In the genomic region with DNA sequence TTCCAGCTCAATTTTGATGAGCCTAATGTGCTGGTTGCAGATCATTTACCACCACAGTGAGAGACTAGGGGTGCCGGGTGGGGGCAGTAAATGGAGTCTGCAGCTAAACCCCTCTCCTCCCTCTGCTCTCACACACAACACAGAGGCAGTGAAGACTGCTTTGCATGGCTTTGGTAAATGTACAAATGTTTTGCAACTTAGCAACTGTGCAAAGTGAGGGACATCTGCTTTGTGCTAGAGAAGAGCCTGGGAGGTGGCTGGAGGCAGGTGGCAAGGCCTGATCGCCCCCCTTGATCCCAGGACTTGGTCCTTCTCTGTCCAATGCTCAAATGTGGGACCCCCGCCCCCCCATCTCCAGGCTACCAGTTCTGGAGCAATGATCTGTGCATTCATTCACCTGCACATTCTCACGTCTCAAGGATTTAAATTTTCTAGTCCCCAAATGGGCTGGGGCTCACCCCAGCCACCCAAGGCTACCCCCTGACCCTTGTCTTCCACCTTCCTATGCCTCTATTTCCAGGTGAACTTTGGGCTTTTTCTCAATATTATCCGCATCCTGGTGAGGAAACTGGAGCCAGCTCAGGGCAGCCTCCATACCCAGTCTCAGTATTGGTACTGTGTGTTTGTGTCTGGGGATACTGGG, we compare ENCODE assay signal across 22 cellular contexts. TPM values are rescaled to one million over a fixed set of nuclear protein-coding genes. Genes with fewer than 3 reads are reported as not detected.
A peak's percentile ranks its signal among the peaks of the same experiment; 100 is the strongest.
DNase-seq lines count a peak whose midpoint lies in the region; ATAC-seq and TF ChIP-seq lines count a peak whose summit lies in the region.
"Had no signal": no experiment of that assay in that cellular context is flagged by ENCODE, and none has a peak within 500 bp of the region (broad histone marks: within the 10 kb centered on the region; RNA-seq: fewer than 3 reads in every experiment).

No MANE protein-coding gene starts in this region.

- H3K4me3 Mint-ChIP-seq in T-helper 1 cell treated with Interleukin-12 subunit alpha and Interleukin-12 subunit beta and Interleukin-4 antibody, amounts not matched to agents 30 μg/mL and 1 μg/mL, for 36 hours, result no peak overlapping the region
- H3K4me3 Mint-ChIP-seq in stimulated activated naive B cell treated with anti-CD40 and anti-IgM and Interleukin-4, amounts not matched to agents 10 μg/mL and 1 μg/mL and 100 μg/mL, for 72 hours, result no peak overlapping the region
- no peak overlapping the region for H3K4me3 Mint-ChIP-seq in naive thymus-derived CD8-positive, alpha-beta T cell
- H3K4me3 Mint-ChIP-seq: activated CD8-positive, alpha-beta T cell treated with anti-CD3 and anti-CD28 coated beads, Interleukin-2, amount 10 ng/mL, durations not matched to agents 7 days and 5 days; activated T-helper 17 cell treated with anti-CD3 and anti-CD28 coated beads, Interleukin-2, amount 50 U/mL, for 72 hours; memory B cell; nephron; stimulated activated naive CD8-positive, alpha-beta T cell treated with anti-CD3 and anti-CD28 coated beads, Interleukin-15, Interleukin-2, amounts not matched to agents 100 ng/mL and 50 ng/mL, for 24 hours; T-cell had no signal

- H2BK12ac ChIP-seq in neuronal stem cell (ENCODE audit: low read length), result no peak overlapping the region

- H2AFZ ChIP-seq in PC-9 (no peak overlapping the region), neuronal stem cell (ENCODE audit: low read length) (no peak overlapping the region)

- H3K14ac ChIP-seq in neuronal stem cell (ENCODE audit: low read length), result no peak overlapping the region

- H3K79me1 ChIP-seq in neuronal stem cell (ENCODE audit: low read depth, low read length), result no peaks in the 10 kb centered on the region

- no peaks in the 10 kb centered on the region for H3F3A ChIP-seq in PC-9 (ENCODE audit: insufficient read depth, low read depth)

- no peak overlapping the region for H3K9ac ChIP-seq in neuronal stem cell (ENCODE audit: low read depth, low read length, poor library complexity)

- no peak overlapping the region for H4K91ac ChIP-seq in neuronal stem cell (ENCODE audit: low read depth, low read length, poor library complexity)

- CTCF ChIA-PET in PC-9 (lab: Charles Lee), result no interaction called here

- H3K4me2 ChIP-seq in PC-9 (no peak overlapping the region), neuronal stem cell (ENCODE audit: insufficient read depth, low read length, poor library complexity, severe bottlenecking) (no peak overlapping the region)

- H3K9me3 ChIP-seq in PC-9 (ENCODE audit: insufficient read depth, low read depth), result no peaks in the 10 kb centered on the region
- H3K9me3 ChIP-seq in neuronal stem cell (replicated peaks in 1 of 2; ENCODE audit: control insufficient read depth in 2 of 2, insufficient read depth in 1 of 2, low read depth in 1 of 2, low read length in 2 of 2), result no peaks in the 10 kb centered on the region

- H3K4me3 ChIP-seq in PC-9 (no peak overlapping the region), neuronal stem cell (ENCODE audit: low read length in 2 of 2) (no peak overlapping the region)

- H3K9me3 Mint-ChIP-seq in T-helper 1 cell treated with Interleukin-12 subunit alpha and Interleukin-12 subunit beta and Interleukin-4 antibody, amounts not matched to agents 30 μg/mL and 1 μg/mL, for 36 hours, result no peaks in the 10 kb centered on the region
- no peaks in the 10 kb centered on the region for H3K9me3 Mint-ChIP-seq in stimulated activated naive B cell treated with anti-CD40 and anti-IgM and Interleukin-4, amounts not matched to agents 10 μg/mL and 1 μg/mL and 100 μg/mL, for 72 hours
- H3K9me3 Mint-ChIP-seq in naive thymus-derived CD8-positive, alpha-beta T cell, result peaks cover 0 to 2% (median 0%) of the 10 kb centered on the region in 9 donors
- H3K9me3 Mint-ChIP-seq: activated T-helper 17 cell treated with anti-CD3 and anti-CD28 coated beads, Interleukin-2, amount 50 U/mL, for 72 hours; memory B cell; nephron; stimulated activated naive CD8-positive, alpha-beta T cell treated with anti-CD3 and anti-CD28 coated beads, Interleukin-15, Interleukin-2, amounts not matched to agents 100 ng/mL and 50 ng/mL, for 24 hours; T-cell had no signal

- no peak overlapping the region for H3K23ac ChIP-seq in neuronal stem cell (ENCODE audit: low read depth, low read length, poor library complexity)

- WGBS in neuronal stem cell (ENCODE audit: extremely low coverage in 2 of 2, insufficient read length in 2 of 2, insufficient replicate concordance in 1 of 2), 2 donors, result no CpG with 5 or more reads among the region's 5 CpGs

- H3K27me3 ChIP-seq in PC-9 (ENCODE audit: insufficient read depth, low read depth) (peaks cover 41% of the 10 kb centered on the region), neuronal stem cell (ENCODE audit: control insufficient read depth in 3 of 3, insufficient read depth in 3 of 3, low read depth in 1 of 3, low read length in 3 of 3) (no peaks in the 10 kb centered on the region)

- H3K27ac Mint-ChIP-seq in T-helper 1 cell treated with Interleukin-12 subunit alpha and Interleukin-12 subunit beta and Interleukin-4 antibody, amounts not matched to agents 30 μg/mL and 1 μg/mL, for 36 hours, result peak overlapping the region; percentile 32
- peak overlapping the region; percentile 37 for H3K27ac Mint-ChIP-seq in stimulated activated naive B cell treated with anti-CD40 and anti-IgM and Interleukin-4, amounts not matched to agents 10 μg/mL and 1 μg/mL and 100 μg/mL, for 72 hours
- no peak overlapping the region for H3K27ac Mint-ChIP-seq in naive thymus-derived CD8-positive, alpha-beta T cell
- H3K27ac Mint-ChIP-seq: activated CD8-positive, alpha-beta T cell treated with anti-CD3 and anti-CD28 coated beads, Interleukin-2, amount 10 ng/mL, durations not matched to agents 7 days and 5 days; nephron; stimulated activated naive CD8-positive, alpha-beta T cell treated with anti-CD3 and anti-CD28 coated beads, Interleukin-15, Interleukin-2, amounts not matched to agents 100 ng/mL and 50 ng/mL, for 24 hours; T-cell had no signal

- no peak overlapping the region for H2BK120ac ChIP-seq in neuronal stem cell (ENCODE audit: low read depth, low read length)

- H2BK5ac ChIP-seq in neuronal stem cell (ENCODE audit: low read length), result no peak overlapping the region

- no peaks in the 10 kb centered on the region for H3K36me3 ChIP-seq in PC-9 (ENCODE audit: low read depth)
- no peaks in the 10 kb centered on the region for H3K36me3 ChIP-seq in neuronal stem cell (replicated peaks in 1 of 2; ENCODE audit: control insufficient read depth in 2 of 2, insufficient read depth in 2 of 2, low read length in 2 of 2)
- H3K36me3 ChIP-seq: WERI-Rb-1 had no signal

- no peaks in the 10 kb centered on the region for H4K20me1 ChIP-seq in PC-9 (ENCODE audit: insufficient read depth)

- H3K4me1 ChIP-seq in PC-9 (replicated peaks; ENCODE audit: insufficient read depth), result no peaks in the 10 kb centered on the region
- H3K4me1 ChIP-seq in neuronal stem cell (ENCODE audit: control insufficient read depth in 2 of 2, insufficient read depth in 1 of 2, low read depth in 1 of 2, low read length in 2 of 2), result peaks cover 0 to 9% of the 10 kb centered on the region in 2 donors

- H3K9me2 ChIP-seq in PC-9 (ENCODE audit: insufficient read depth), result no peaks in the 10 kb centered on the region

- H3K79me2 ChIP-seq in PC-9 (ENCODE audit: low read depth), result no peaks in the 10 kb centered on the region

- no peak overlapping the region for H2BK15ac ChIP-seq in neuronal stem cell (ENCODE audit: low read length)

- H3K27ac ChIP-seq in PC-9 (no peak overlapping the region), neuronal stem cell (replicated peaks; ENCODE audit: low read length) (no peak overlapping the region)
- H3K27ac ChIP-seq: C4-2B, WERI-Rb-1 had no signal

- no peak overlapping the region for H3K4ac ChIP-seq in neuronal stem cell (ENCODE audit: low read length)

- H3K4me1 Mint-ChIP-seq in T-helper 1 cell treated with Interleukin-12 subunit alpha and Interleukin-12 subunit beta and Interleukin-4 antibody, amounts not matched to agents 30 μg/mL and 1 μg/mL, for 36 hours (ENCODE audit: low read depth), result peaks cover 13% of the 10 kb centered on the region
- peaks cover 11% of the 10 kb centered on the region in 2 donors for H3K4me1 Mint-ChIP-seq in stimulated activated naive B cell treated with anti-CD40 and anti-IgM and Interleukin-4, amounts not matched to agents 10 μg/mL and 1 μg/mL and 100 μg/mL, for 72 hours
- H3K4me1 Mint-ChIP-seq in naive thymus-derived CD8-positive, alpha-beta T cell, result no peaks in the 10 kb centered on the region
- H3K4me1 Mint-ChIP-seq: activated T-helper 17 cell treated with anti-CD3 and anti-CD28 coated beads, Interleukin-2, amount 50 U/mL, for 72 hours; nephron had no signal

- H2AK5ac ChIP-seq in neuronal stem cell (ENCODE audit: low read depth, low read length), result no peak overlapping the region

- H4K8ac ChIP-seq in neuronal stem cell (ENCODE audit: low read depth, low read length), result no peak overlapping the region

- H3K36me3 Mint-ChIP-seq in T-helper 1 cell treated with Interleukin-12 subunit alpha and Interleukin-12 subunit beta and Interleukin-4 antibody, amounts not matched to agents 30 μg/mL and 1 μg/mL, for 36 hours (ENCODE audit: low read depth), result no peaks in the 10 kb centered on the region
- no peaks in the 10 kb centered on the region for H3K36me3 Mint-ChIP-seq in stimulated activated naive B cell treated with anti-CD40 and anti-IgM and Interleukin-4, amounts not matched to agents 10 μg/mL and 1 μg/mL and 100 μg/mL, for 72 hours
- H3K36me3 Mint-ChIP-seq in naive thymus-derived CD8-positive, alpha-beta T cell, result no peaks in the 10 kb centered on the region
- H3K36me3 Mint-ChIP-seq: T-cell had no signal

- no peak overlapping the region for H3K18ac ChIP-seq in neuronal stem cell (ENCODE audit: low read length)

- ATAC-seq in HG02852 (IDR thresholded peaks at IDR 0.05; ENCODE audit: unreplicated experiment), result peak; percentile 12
- ATAC-seq in stimulated activated naive B cell treated with anti-CD40 and anti-IgM and Interleukin-4, amounts not matched to agents 10 μg/mL and 1 μg/mL and 100 μg/mL, for 72 hours (replicated peaks), result peak; percentile 9 to 12
- ATAC-seq in naive thymus-derived CD8-positive, alpha-beta T cell, result no peak

- intact Hi-C loops in PC-9 (cut with micrococcal nuclease; ENCODE audit: unreplicated experiment), result loop anchor here (1.0 kb wide), 1 partner anchor 235 kb away; no protein-coding TSS in a partner anchor

- POLR2A ChIA-PET in PC-9 (lab: Charles Lee; ENCODE audit: unreplicated experiment), result no interaction called here
- POLR2A ChIA-PET in naive thymus-derived CD8-positive, alpha-beta T cell (lab: Charles Lee), result no interaction called here

- DNase-seq in T-helper 1 cell (no peak), NCI-H526 treated with DMSO at 0.1 percent for 48 hours (lab: John Stamatoyannopoulos, UW) (peak; percentile 35), PC-9 (no peak), neuronal stem cell (ENCODE audit: low spot score) (no peak)
- DNase-seq in stimulated activated naive B cell treated with anti-CD40 and anti-IgM and Interleukin-4, amounts not matched to agents 10 μg/mL and 1 μg/mL and 100 μg/mL, for 72 hours, result no peak
- DNase-seq in naive thymus-derived CD8-positive, alpha-beta T cell, result no peak
- DNase-seq: effector CD8-positive, alpha-beta T cell; NCI-H187 treated with DMSO at 0.1 percent for 48 hours had no signal

- no peak for TF ChIP-seq CTCF in PC-9 (conservative IDR thresholded peaks at IDR 0.05)

- H3K27me3 Mint-ChIP-seq in T-helper 1 cell treated with Interleukin-12 subunit alpha and Interleukin-12 subunit beta and Interleukin-4 antibody, amounts not matched to agents 30 μg/mL and 1 μg/mL, for 36 hours (ENCODE audit: low read depth), result peaks cover 26% of the 10 kb centered on the region
- peaks cover 49 to 55% of the 10 kb centered on the region in 2 donors for H3K27me3 Mint-ChIP-seq in stimulated activated naive B cell treated with anti-CD40 and anti-IgM and Interleukin-4, amounts not matched to agents 10 μg/mL and 1 μg/mL and 100 μg/mL, for 72 hours
- peaks cover 24 to 82% (median 48%) of the 10 kb centered on the region in 5 donors for H3K27me3 Mint-ChIP-seq in naive thymus-derived CD8-positive, alpha-beta T cell

- BruUV-seq in PC-9 (replicated peaks; lab: Mats Ljungman, UMichigan), result no TSS peak

RNA-seq across cellular contexts. Expression of gene GHRHR, which starts 11.6 kb away (rescaled TPM):
- total RNA-seq in PC-9 (2021), result not detected in 2 replicates
- not detected for total RNA-seq in naive thymus-derived CD8-positive, alpha-beta T cell
- polyA plus RNA-seq in naive thymus-derived CD8-positive, alpha-beta T cell, result not detected
- polyA plus RNA-seq in neuronal stem cell (2013, experiment 1 of 2), result 0.39 TPM
- 0.08 TPM for polyA plus RNA-seq in neuronal stem cell (2013, experiment 2 of 2)
- total RNA-seq: A172; activated CD8-positive, alpha-beta T cell treated with anti-CD3 and anti-CD28 coated beads, Interleukin-2, amount 10 ng/mL, durations not matched to agents 7 days and 5 days; activated T-helper 17 cell treated with anti-CD3 and anti-CD28 coated beads, Interleukin-2, amount 50 U/mL, for 72 hours; M059J; renal cortical epithelial cell; T-cell; urinary bladder had no signal
- polyA plus RNA-seq: urinary bladder had no signal

Comparison
In these comparisons a context has a peak if more than half of its experiments do, and no peak if none do; other contexts are left out.
1. H3K27ac Mint-ChIP-seq: peak in T-helper 1 cell treated with Interleukin-12 subunit alpha and Interleukin-12 subunit beta and Interleukin-4 antibody, amounts not matched to agents 30 μg/mL and 1 μg/mL, for 36 hours (single experiment) and stimulated activated naive B cell treated with anti-CD40 and anti-IgM and Interleukin-4, amounts not matched to agents 10 μg/mL and 1 μg/mL and 100 μg/mL, for 72 hours (single experiment); none in naive thymus-derived CD8-positive, alpha-beta T cell (0 of 10).
2. ATAC-seq: peak in HG02852 (single experiment) and stimulated activated naive B cell treated with anti-CD40 and anti-IgM and Interleukin-4, amounts not matched to agents 10 μg/mL and 1 μg/mL and 100 μg/mL, for 72 hours (2 of 2); none in naive thymus-derived CD8-positive, alpha-beta T cell (0 of 2).